In genomic region chr3:188164248-188164687, GRCh38 we compare ENCODE assay signal across 10 cellular contexts. TPM values are rescaled to one million over a fixed set of nuclear protein-coding genes. Genes with fewer than 3 reads are reported as not detected.
A peak's percentile ranks its signal among the peaks of the same experiment; 100 is the strongest.
DNase-seq lines count a peak whose midpoint lies in the region; ATAC-seq, FAIRE-seq and TF ChIP-seq lines count a peak whose summit lies in the region.
"Had no signal": no experiment of that assay in that cellular context is flagged by ENCODE, and none has a peak within 500 bp of the region (broad histone marks: within the 10 kb centered on the region; RNA-seq: fewer than 3 reads in every experiment).

No MANE protein-coding gene starts in this region.

- H3K4me3 ChIP-seq in A549, result no peak overlapping the region

- peak overlapping the region; percentile 69 to 81 for H3K27ac ChIP-seq in A549

- peaks cover 79% of the 10 kb centered on the region for H3K4me1 ChIP-seq in A549

- TF ChIP-seq RAD21 in A549 (conservative IDR thresholded peaks at IDR 0.05 in 1 of 2, IDR thresholded peaks at IDR 0.05 in 1 of 2) (no peak), Ishikawa (IDR thresholded peaks at IDR 0.05; ENCODE audit: low read depth) (no peak)

- peaks cover 0 to 8% of the 10 kb centered on the region in 2 donors for H3K9me3 Mint-ChIP-seq in activated naive CD4-positive, alpha-beta T cell treated with anti-CD3 and anti-CD28 coated beads, Interleukin-2, amount 50 U/mL, for 72 hours
- H3K9me3 Mint-ChIP-seq in memory B cell (no peaks in the 10 kb centered on the region), chondrocyte (ENCODE audit: low read depth) (no peaks in the 10 kb centered on the region)

- no peaks in the 10 kb centered on the region for H3K27me3 Mint-ChIP-seq in memory B cell
- H3K27me3 Mint-ChIP-seq in chondrocyte (ENCODE audit: low read depth), result no peaks in the 10 kb centered on the region

- 0% methylated on average over 2 of the region's 2 CpGs for WGBS in A549 (ENCODE audit: missing lambda C conversion rate)

- CTCF ChIA-PET in A549 (lab: Yijun Ruan, JAX), result no interaction called here

- peak overlapping the region; percentile 43 for H3K4me3 Mint-ChIP-seq in memory B cell
- H3K4me3 Mint-ChIP-seq in chondrocyte (ENCODE audit: unreplicated experiment), result no peak overlapping the region

- peak; percentile 22 to 39; a peak in 2 of 5 replicates for TF ChIP-seq EP300 in A549 (IDR thresholded peaks at IDR 0.05)
- TF ChIP-seq EP300 in Ishikawa (IDR thresholded peaks at IDR 0.05; ENCODE audit: borderline replicate concordance), result no peak; the same call in 1 of the 2 replicates

- H3K4me2 ChIP-seq in A549, result peak overlapping the region; percentile 70

- H3K36me3 Mint-ChIP-seq in activated naive CD4-positive, alpha-beta T cell treated with anti-CD3 and anti-CD28 coated beads, Interleukin-2, amount 50 U/mL, for 72 hours, result peaks cover 0 to 30% of the 10 kb centered on the region in 2 donors
- H3K36me3 Mint-ChIP-seq in memory B cell (peaks cover 8% of the 10 kb centered on the region), chondrocyte (ENCODE audit: low read depth) (no peaks in the 10 kb centered on the region)

- DNase-seq in A549 (ENCODE audit: low read depth in 1 of 2, low spot score in 1 of 2) (peak in 1 of 2 experiments; percentile 81), memory B cell (ENCODE audit: low spot score in 2 of 2) (no peak), chondrocyte (ENCODE audit: low spot score) (no peak), GM19239 (ENCODE audit: insufficient read length, low spot score) (no peak), AML-193 (lab: John Stamatoyannopoulos, UW) (no peak)
- no peak for DNase-seq in activated naive CD4-positive, alpha-beta T cell treated with anti-CD3 and anti-CD28 coated beads, Interleukin-2, amount 50 U/mL, for 72 hours (ENCODE audit: low spot score in 2 of 2)
- DNase-seq: NK-92 treated with Interleukin-12 subunit alpha and Interleukin-12 subunit beta, amount 100 ng/mL, for 24 hours had no signal

- POLR2A ChIA-PET in A549 (lab: Yijun Ruan, JAX), result interaction anchor here (1.0 kb wide), 1 partner anchor 10 kb away, joined by 3 read pairs; no protein-coding TSS in a partner anchor

- TF ChIP-seq POLR2A in A549 (IDR thresholded peaks at IDR 0.05; ENCODE audit: low read length), result no peak

- no peaks in the 10 kb centered on the region for H3K9me3 ChIP-seq in A549

- peak overlapping the region in 1 of 2 donors; percentile 72 for H3K27ac Mint-ChIP-seq in activated naive CD4-positive, alpha-beta T cell treated with anti-CD3 and anti-CD28 coated beads, Interleukin-2, amount 50 U/mL, for 72 hours
- H3K27ac Mint-ChIP-seq in memory B cell (no peak overlapping the region), chondrocyte (ENCODE audit: unreplicated experiment) (no peak overlapping the region)

- FAIRE-seq in A549 (lab: Jason Lieb, UNC), result no peak
- FAIRE-seq in GM19239 (lab: Jason Lieb, UNC), result no peak
- FAIRE-seq: G401.6 had no signal

- peak; percentile 47 to 59; a peak in 5 of 6 replicates for ATAC-seq in A549
- ATAC-seq in activated naive CD4-positive, alpha-beta T cell treated with anti-CD3 and anti-CD28 coated beads, Interleukin-2, amount 50 U/mL, for 72 hours, result peak; percentile 34 to 35
- peak; percentile 69 for ATAC-seq in memory B cell (ENCODE audit: low read depth)
- ATAC-seq in HG02870 (IDR thresholded peaks at IDR 0.05; ENCODE audit: unreplicated experiment), result no peak

- TF ChIP-seq CTCF in A549 (IDR thresholded peaks at IDR 0.05), result no peak
- no peak for TF ChIP-seq CTCF in chondrocyte (IDR thresholded peaks at IDR 0.05)

- H3K4me1 Mint-ChIP-seq in memory B cell (peaks cover 33% of the 10 kb centered on the region), chondrocyte (ENCODE audit: low read depth) (peaks cover 49% of the 10 kb centered on the region)

TF ChIP-seq in A549, 52 proteins besides CTCF, POLR2A, EP300 and RAD21 (continues in another document):
- TF ChIP-seq ZSCAN20 (CRISPR knock-in tag; IDR thresholded peaks at IDR 0.05) (no peak), NFE2L2 (conservative IDR thresholded peaks at IDR 0.05; ENCODE audit: low read length) (no peak), SMC3 (IDR thresholded peaks at IDR 0.05) (0 out of 3 replicates have a peak, but pooled peaks have one; percentile 11), USF2 (IDR thresholded peaks at IDR 0.05) (no peak), HEYL (CRISPR knock-in tag; IDR thresholded peaks at IDR 0.05) (no peak), BHLHE40 (IDR thresholded peaks at IDR 0.05; ENCODE audit: low read depth, low read length) (no peak), RNF2 (IDR thresholded peaks at IDR 0.05; ENCODE audit: borderline replicate concordance, low read depth) (no peak), ESRRA (IDR thresholded peaks at IDR 0.05; ENCODE audit: borderline replicate concordance, low read length) (no peak), EHMT2 (IDR thresholded peaks at IDR 0.05; ENCODE audit: low read depth) (no peak), PHF8 (IDR thresholded peaks at IDR 0.05; ENCODE audit: borderline replicate concordance, low read depth) (no peak), ZNF302 (CRISPR knock-in tag; IDR thresholded peaks at IDR 0.05) (0 out of 2 replicates have a peak, but pooled peaks have one; percentile 12), RFX5 (IDR thresholded peaks at IDR 0.05) (no peak), MAFK (IDR thresholded peaks at IDR 0.05; ENCODE audit: partially characterized antibody) (peak; percentile 77), FOSL2 (IDR thresholded peaks at IDR 0.05) (no peak), FOSL2 (CRISPR knock-in tag; IDR thresholded peaks at IDR 0.05) (peak; percentile 56), HOXB5 (CRISPR knock-in tag; IDR thresholded peaks at IDR 0.05) (no peak), CHD4 (IDR thresholded peaks at IDR 0.05; ENCODE audit: borderline replicate concordance) (no peak), MYC (IDR thresholded peaks at IDR 0.05; ENCODE audit: borderline replicate concordance, low read length) (no peak), JUNB (IDR thresholded peaks at IDR 0.05) (no peak), KDM5A (IDR thresholded peaks at IDR 0.05) (no peak), GATA3 (IDR thresholded peaks at IDR 0.05; ENCODE audit: borderline replicate concordance) (peak; percentile 56; the same call in 1 of the 2 replicates), NR3C1 (IDR thresholded peaks at IDR 0.05) (no peak)

TF ChIP-seq in Ishikawa, 13 proteins besides CTCF, POLR2A, EP300 and RAD21:
- no peak for TF ChIP-seq REST (IDR thresholded peaks at IDR 0.05; ENCODE audit: low read depth)
- TF ChIP-seq NFIC (IDR thresholded peaks at IDR 0.05), result 0 out of 2 replicates have a peak, but pooled peaks have one; percentile 15
- TF ChIP-seq TCF12 (IDR thresholded peaks at IDR 0.05; ENCODE audit: low read depth), result peak; percentile 61; the same call in 1 of the 2 replicates
TF ChIP-seq in Ishikawa: peak in this region for 2.

RNA-seq across cellular contexts. Expression of gene LPP, which starts 10.3 kb away (rescaled TPM):
- 30.4 and 30.8 TPM in 2 replicates for polyA plus RNA-seq in A549 (2011; rRNA removed)
- polyA plus RNA-seq in A549 (2012; cell fraction: cytosol; rRNA removed), result 3.4 and 5.3 TPM in 2 replicates
- 11.9 and 13.1 TPM in 2 replicates for polyA plus RNA-seq in A549 (2012; cell fraction: nucleus; rRNA removed)
- polyA plus RNA-seq in A549 (2017; fragmentation: RNase III; extraction: RNeasy Plus Mini Kit Qiagen cat#74134 plus additional on column Dnase treatment), result 11.0 to 14.9 TPM (median 12.2 TPM) in 3 replicates
- polyA minus RNA-seq in A549 (2011; rRNA and poly(A)+ RNA removed), result 405 and 592 TPM in 2 replicates
- total RNA-seq in activated naive CD4-positive, alpha-beta T cell treated with anti-CD3 and anti-CD28 coated beads, Interleukin-2, amount 50 U/mL, for 72 hours, result 10 to 100 TPM; 52.7 to 53.4 TPM
- total RNA-seq in chondrocyte, result 174 to 295 TPM (median 288 TPM) in 3 replicates
